10 cellular contexts compared by ENCODE assay signal in genomic region chr12:114666746-114667668, GRCh38. TPM values are rescaled to one million over a fixed set of nuclear protein-coding genes. Genes with fewer than 3 reads are reported as not detected.
A peak's percentile ranks its signal among the peaks of the same experiment; 100 is the strongest.
DNase-seq lines count a peak whose midpoint lies in the region; ATAC-seq and TF ChIP-seq lines count a peak whose summit lies in the region.
"Had no signal": no experiment of that assay in that cellular context is flagged by ENCODE, and none has a peak within 500 bp of the region (broad histone marks: within the 10 kb centered on the region; RNA-seq: fewer than 3 reads in every experiment).

No MANE protein-coding gene starts in this region.

- in situ Hi-C loops in IMR-90 (cut with MboI; ENCODE audit: low sequenced_read_pairs): loop anchor here (10.0 kb wide), 1 partner anchor 968 kb away; no protein-coding TSS in a partner anchor

- H3K4me3 ChIP-seq in IMR-90 (ENCODE audit: insufficient read depth, low read depth, low read length): no peak overlapping the region

- H2BK20ac ChIP-seq in IMR-90 (ENCODE audit: low read depth, low read length): peak overlapping the region; percentile 91; the same call in 1 of the 2 replicates

- H2AK5ac ChIP-seq in IMR-90 (ENCODE audit: low read depth, low read length): no peak overlapping the region

- no peak overlapping the region for H3K9ac ChIP-seq in IMR-90 (ENCODE audit: low read depth, low read length)

- POLR2A ChIA-PET in activated CD4-positive, alpha-beta T cell treated with anti-CD3 and anti-CD28 coated beads, Interleukin-2, amount 10 ng/mL, durations not matched to agents 7 days and 5 days (lab: Charles Lee): no interaction called here
- POLR2A ChIA-PET in IMR-90 (lab: Charles Lee; ENCODE audit: unreplicated experiment): no interaction called here

- H3K4ac ChIP-seq in IMR-90 (ENCODE audit: low read depth, low read length): peak overlapping the region; percentile 92

- no peak overlapping the region for H3K14ac ChIP-seq in IMR-90 (replicated peaks; ENCODE audit: low read depth, low read length)

- peaks cover 79% of the 10 kb centered on the region for H3K27me3 Mint-ChIP-seq in activated CD4-positive, alpha-beta T cell treated with anti-CD3 and anti-CD28 coated beads, Interleukin-2, amount 10 ng/mL, durations not matched to agents 7 days and 5 days

- H2BK120ac ChIP-seq in IMR-90 (ENCODE audit: low read depth, low read length): peak overlapping the region; percentile 95; the same call in 1 of the 2 replicates

- WGBS in IMR-90 (ENCODE audit: extremely low coverage in 2 of 2, insufficient read length in 1 of 2), 2 experiments: 86% methylated on average over 19 of the region's 53 CpGs; no CpG with 5 or more reads in 1 of the 2 experiments

- no peak overlapping the region for H2BK15ac ChIP-seq in IMR-90 (ENCODE audit: low read depth, low read length)

- peak overlapping the region; percentile 82 for H2AFZ ChIP-seq in IMR-90 (replicated peaks; ENCODE audit: low read length, poor library complexity)

- ATAC-seq in IMR-90 (ENCODE audit: low read depth) (no peak), left colon (no peak), HG03175 (IDR thresholded peaks at IDR 0.05; ENCODE audit: unreplicated experiment) (no peak), HG03135 (IDR thresholded peaks at IDR 0.05; ENCODE audit: unreplicated experiment) (no peak)

- H3K36me3 Mint-ChIP-seq in activated CD4-positive, alpha-beta T cell treated with anti-CD3 and anti-CD28 coated beads, Interleukin-2, amount 10 ng/mL, durations not matched to agents 7 days and 5 days (ENCODE audit: low read depth): no peaks in the 10 kb centered on the region

- 0 out of 2 replicates have a peak overlapping the region, but pooled peaks have one; percentile 54 for H3K56ac ChIP-seq in IMR-90 (ENCODE audit: extremely low read depth, insufficient read depth, low read length)

- H3K4me1 ChIP-seq in IMR-90 (ENCODE audit: control insufficient read depth, insufficient read depth, low read length): peaks cover 2% of the 10 kb centered on the region; the same call in 1 of the 2 replicates

- H4K91ac ChIP-seq in IMR-90 (ENCODE audit: insufficient read depth, low read depth, low read length): peak overlapping the region; percentile 59; the same call in 1 of the 2 replicates

- DNase-seq in activated CD4-positive, alpha-beta T cell treated with anti-CD3 and anti-CD28 coated beads, Interleukin-2, amount 10 ng/mL, durations not matched to agents 7 days and 5 days: no peak
- no peak for DNase-seq in activated CD4-positive, alpha-beta T cell treated with anti-CD3 and anti-CD28 coated beads for 4 hours
- DNase-seq in IMR-90: no peak
- no peak for DNase-seq in epithelial cell of prostate (ENCODE audit: low read depth, low spot score)
- peak; percentile 83 for DNase-seq in retina
- no peak for DNase-seq in left colon
- DNase-seq: effector memory CD4-positive, alpha-beta T cell; stimulated activated CD4-positive, alpha-beta T cell treated with anti-CD3 and anti-CD28 coated beads, Interleukin-15, amount 100 ng/mL, for 24 hours had no signal

- CTCF ChIA-PET in activated CD4-positive, alpha-beta T cell treated with anti-CD3 and anti-CD28 coated beads, Interleukin-2, amount 10 ng/mL, durations not matched to agents 7 days and 5 days (lab: Charles Lee): no interaction called here
- CTCF ChIA-PET in IMR-90 (lab: Yijun Ruan, JAX): interaction anchor here (0.6 kb wide), 2 partner anchors 479 to 1296 kb away, joined by 3 to 6 read pairs; no protein-coding TSS in a partner anchor

- no peaks in the 10 kb centered on the region for H3K9me3 ChIP-seq in IMR-90 (ENCODE audit: control insufficient read depth, insufficient read depth, low read length)

- no peaks in the 10 kb centered on the region for H4K20me1 ChIP-seq in IMR-90 (ENCODE audit: insufficient read depth, low read length)

- intact Hi-C loops in IMR-90 (cut with micrococcal nuclease): loop anchor here (10.0 kb wide), 1 partner anchor 908 kb away; no protein-coding TSS in a partner anchor
- intact Hi-C loops in left colon (cut with DNase I, micrococcal nuclease): loop anchor here in 1 of 2 donors (10.0 kb wide), 1 partner anchor 1088 kb away; no protein-coding TSS in a partner anchor

- no peak overlapping the region for H2BK5ac ChIP-seq in IMR-90 (ENCODE audit: low read depth, low read length, poor library complexity, severe bottlenecking)

- peaks cover 0 to 5% of the 10 kb centered on the region in 2 experiments; a peak in 1 of 4 replicates for H3K79me1 ChIP-seq in IMR-90 (ENCODE audit: low read depth in 1 of 2, low read length in 2 of 2)

- H3K4me2 ChIP-seq in IMR-90 (ENCODE audit: low read depth, low read length): no peak overlapping the region

- TF ChIP-seq RAD21 in IMR-90 (IDR thresholded peaks at IDR 0.05; ENCODE audit: low read length): no peak

- no peaks in the 10 kb centered on the region for H3K9me1 ChIP-seq in IMR-90 (ENCODE audit: insufficient read depth, low read length)

- TF ChIP-seq CTCF in IMR-90 (conservative IDR thresholded peaks at IDR 0.05; ENCODE audit: low read depth, low read length): no peak

- peaks cover 7% of the 10 kb centered on the region for H3K36me3 ChIP-seq in IMR-90 (ENCODE audit: control insufficient read depth, insufficient read depth, low read length)

- no peak overlapping the region for H2AK9ac ChIP-seq in IMR-90 (replicated peaks; ENCODE audit: low read depth, low read length, poor library complexity)

- H3K27ac Mint-ChIP-seq in activated CD4-positive, alpha-beta T cell treated with anti-CD3 and anti-CD28 coated beads, Interleukin-2, amount 10 ng/mL, durations not matched to agents 7 days and 5 days: peak overlapping the region; percentile 25

- H3K18ac ChIP-seq in IMR-90 (ENCODE audit: low read depth, low read length): no peak overlapping the region

- H3K27ac ChIP-seq in IMR-90 (ENCODE audit: insufficient read depth, low read length) (no peak overlapping the region; the same call in 1 of the 2 replicates), epithelial cell of prostate (peak overlapping the region; percentile 96)

- dilution Hi-C loops in IMR-90 (cut with HindIII; ENCODE audit: low sequenced_read_pairs, unreplicated experiment): no loop called here

- no peak for TF ChIP-seq POLR2A in IMR-90 (IDR thresholded peaks at IDR 0.05; ENCODE audit: low read depth, low read length)

- no peak overlapping the region for H4K5ac ChIP-seq in IMR-90 (ENCODE audit: low read depth, low read length)

- no peaks in the 10 kb centered on the region for H3K4me1 Mint-ChIP-seq in activated CD4-positive, alpha-beta T cell treated with anti-CD3 and anti-CD28 coated beads, Interleukin-2, amount 10 ng/mL, durations not matched to agents 7 days and 5 days

- no TSS peak for BruUV-seq in IMR-90 (replicated peaks; lab: Mats Ljungman, UMichigan)

- H4K8ac ChIP-seq in IMR-90 (ENCODE audit: low read depth in 2 of 2, low read length in 2 of 2): peak overlapping the region; percentile 6 to 52; a peak in 3 of 4 replicates

- H3K23ac ChIP-seq in IMR-90 (ENCODE audit: low read depth, low read length): no peak overlapping the region

- H3K27me3 ChIP-seq in IMR-90 (ENCODE audit: control insufficient read depth, insufficient read depth, low read length): no peaks in the 10 kb centered on the region

- H3K9me3 Mint-ChIP-seq in activated CD4-positive, alpha-beta T cell treated with anti-CD3 and anti-CD28 coated beads, Interleukin-2, amount 10 ng/mL, durations not matched to agents 7 days and 5 days: no peaks in the 10 kb centered on the region

- H3K4me3 Mint-ChIP-seq in activated CD4-positive, alpha-beta T cell treated with anti-CD3 and anti-CD28 coated beads, Interleukin-2, amount 10 ng/mL, durations not matched to agents 7 days and 5 days: peak overlapping the region; percentile 34

TF ChIP-seq in IMR-90, 13 proteins besides CTCF, POLR2A, EP300 and RAD21:
- no peak for TF ChIP-seq MAZ (IDR thresholded peaks at IDR 0.05; ENCODE audit: borderline replicate concordance, low read depth, low read length)
- no peak for TF ChIP-seq BHLHE40 (IDR thresholded peaks at IDR 0.05; ENCODE audit: low read depth, low read length)
- no peak for TF ChIP-seq CHD1 (IDR thresholded peaks at IDR 0.05; ENCODE audit: low read depth, low read length)
- TF ChIP-seq RFX5 (IDR thresholded peaks at IDR 0.05; ENCODE audit: low read depth, low read length): no peak
- TF ChIP-seq CEBPB (IDR thresholded peaks at IDR 0.05; ENCODE audit: low read depth, low read length): no peak
- no peak for TF ChIP-seq FOS (IDR thresholded peaks at IDR 0.05; ENCODE audit: low read depth, low read length)
- TF ChIP-seq MAFK (IDR thresholded peaks at IDR 0.05; ENCODE audit: low read depth, low read length): no peak
- TF ChIP-seq RCOR1 (IDR thresholded peaks at IDR 0.05; ENCODE audit: insufficient replicate concordance, low read length): no peak
- TF ChIP-seq USF2 (IDR thresholded peaks at IDR 0.05; ENCODE audit: low read depth, low read length): no peak
- TF ChIP-seq SMC3 (IDR thresholded peaks at IDR 0.05; ENCODE audit: low read depth, low read length): no peak
- TF ChIP-seq NFE2L2 (IDR thresholded peaks at IDR 0.05; ENCODE audit: low read depth, low read length): no peak
- no peak for TF ChIP-seq MXI1 (IDR thresholded peaks at IDR 0.05; ENCODE audit: borderline replicate concordance, low read depth, low read length)
- TF ChIP-seq, protein P1, sequence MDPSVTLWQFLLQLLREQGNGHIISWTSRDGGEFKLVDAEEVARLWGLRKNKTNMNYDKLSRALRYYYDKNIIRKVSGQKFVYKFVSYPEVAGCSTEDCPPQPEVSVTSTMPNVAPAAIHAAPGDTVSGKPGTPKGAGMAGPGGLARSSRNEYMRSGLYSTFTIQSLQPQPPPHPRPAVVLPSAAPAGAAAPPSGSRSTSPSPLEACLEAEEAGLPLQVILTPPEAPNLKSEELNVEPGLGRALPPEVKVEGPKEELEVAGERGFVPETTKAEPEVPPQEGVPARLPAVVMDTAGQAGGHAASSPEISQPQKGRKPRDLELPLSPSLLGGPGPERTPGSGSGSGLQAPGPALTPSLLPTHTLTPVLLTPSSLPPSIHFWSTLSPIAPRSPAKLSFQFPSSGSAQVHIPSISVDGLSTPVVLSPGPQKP (IDR thresholded peaks at IDR 0.05; ENCODE audit: borderline replicate concordance, low read depth, low read length): no peak

RNA-seq across cellular contexts. Expression of gene TBX3, which starts 17.0 kb away (rescaled TPM):
- not detected for total RNA-seq in activated CD4-positive, alpha-beta T cell treated with anti-CD3 and anti-CD28 coated beads, Interleukin-2, amount 10 ng/mL, durations not matched to agents 7 days and 5 days
- 15.8 and 18.6 TPM in 2 replicates for total RNA-seq in IMR-90 (2012; rRNA removed)
- 40.5 and 44.9 TPM in 2 replicates for polyA plus RNA-seq in IMR-90 (2012; rRNA removed)
- 13.1 and 30.1 TPM in 2 replicates for polyA plus RNA-seq in IMR-90 (2012; cell fraction: cytosol; rRNA removed)
- 165 and 239 TPM in 2 replicates for polyA plus RNA-seq in IMR-90 (2012; cell fraction: nucleus; rRNA removed; ENCODE audit: low replicate concordance)
- total RNA-seq in left colon: 10 to 100 TPM in 1 of 2 donors, 1 to 10 TPM in 1; 5.6 to 10.6 TPM

Comparison
In these comparisons a context has a peak if more than half of its experiments do, and no peak if none do; other contexts are left out.
1. RNA of gene TBX3, which starts 17.0 kb away (total RNA-seq): 15.8 to 18.6 TPM in IMR-90 and 5.6 to 10.6 TPM in left colon; not detected in activated CD4-positive, alpha-beta T cell treated with anti-CD3 and anti-CD28 coated beads, Interleukin-2, amount 10 ng/mL, durations not matched to agents 7 days and 5 days; every median in the first group is over 4 times any median in the second.